In genomic region chr7:30433082-30433481, GRCh38 we compare ENCODE assay signal across 10 cellular contexts. TPM values are rescaled to one million over a fixed set of nuclear protein-coding genes. Genes with fewer than 3 reads are reported as not detected.
DNase-seq lines count a peak whose midpoint lies in the region; ATAC-seq, FAIRE-seq and TF ChIP-seq lines count a peak whose summit lies in the region.
"Had no signal": no experiment of that assay in that cellular context is flagged by ENCODE, and none has a peak within 500 bp of the region (broad histone marks: within the 10 kb centered on the region; RNA-seq: fewer than 3 reads in every experiment).

No MANE protein-coding gene starts in this region.

- H3K9me3 ChIP-seq in liver (ENCODE audit: control insufficient read depth in 4 of 4, low read length in 3 of 4) (no peaks in the 10 kb centered on the region), HepG2 (ENCODE audit: low read length) (no peaks in the 10 kb centered on the region), endodermal cell (ENCODE audit: control insufficient read depth, low read length) (no peaks in the 10 kb centered on the region)

- CTCF ChIA-PET in HepG2 (lab: Yijun Ruan, JAX; ENCODE audit: low intra/inter-chr PET ratio, low total read pairs): no interaction called here

- H3K4me3 ChIP-seq in liver (ENCODE audit: low read depth in 1 of 3, low read length in 3 of 3) (no peak overlapping the region), HepG2 (replicated peaks in 1 of 3; ENCODE audit: insufficient read depth in 1 of 3, low read depth in 2 of 3, low read length in 3 of 3) (no peak overlapping the region), endodermal cell (ENCODE audit: low read length) (no peak overlapping the region)

- POLR2A ChIA-PET in HepG2 (lab: Yijun Ruan, JAX): no interaction called here

- TF ChIP-seq EP300 in HepG2 (IDR thresholded peaks at IDR 0.05; ENCODE audit: low read depth in 2 of 2, low read length in 2 of 2) (no peak), HepG2 (CRISPR knock-in tag; IDR thresholded peaks at IDR 0.05; ENCODE audit: borderline replicate concordance) (no peak)

- TF ChIP-seq POLR2A in HepG2 (IDR thresholded peaks at IDR 0.05; ENCODE audit: insufficient read depth in 1 of 2, low read depth in 2 of 2, low read length in 2 of 2): no peak

- H3K27ac ChIP-seq in liver (ENCODE audit: low read depth in 1 of 2, low read length in 2 of 2) (peak overlapping the region; percentile 36 to 45), HepG2 (ENCODE audit: extremely low read length, insufficient read depth, low read length) (no peak overlapping the region), endodermal cell (ENCODE audit: low read depth, low read length) (no peak overlapping the region)

- no peaks in the 10 kb centered on the region for H3K27me3 ChIP-seq in liver (ENCODE audit: control insufficient read depth in 4 of 4, insufficient read depth in 4 of 4, low read length in 3 of 4)
- no peaks in the 10 kb centered on the region for H3K27me3 ChIP-seq in HepG2 (ENCODE audit: control insufficient read depth in 1 of 2, insufficient read depth in 2 of 2, low read length in 2 of 2)
- no peaks in the 10 kb centered on the region for H3K27me3 ChIP-seq in endodermal cell (ENCODE audit: control insufficient read depth, insufficient read depth, low read length, poor library complexity, severe bottlenecking)

- no peaks in the 10 kb centered on the region for H3K79me2 ChIP-seq in HepG2 (ENCODE audit: insufficient read depth, low read length)

- DNase-seq in HepG2 (ENCODE audit: low spot score): no peak
- DNase-seq in endodermal cell: peak; percentile 75
- peak; percentile 66 for DNase-seq in midbrain (lab: John Stamatoyannopoulos, UW)
- DNase-seq in mesothelial cell of epicardium (ENCODE audit: low spot score in 2 of 2, unreplicated experiment in 2 of 2): no peak
- DNase-seq in islet precursor cell: no peak
- no peak for DNase-seq in ureter (ENCODE audit: low spot score)
- DNase-seq: CD4-positive, alpha-beta memory T cell; NCI-H1694 had no signal

- H3K36me3 Mint-ChIP-seq in endodermal cell (ENCODE audit: low read depth) (peaks cover 9% of the 10 kb centered on the region), mesothelial cell of epicardium (peaks cover 40% of the 10 kb centered on the region)

- TF ChIP-seq CTCF in liver (IDR thresholded peaks at IDR 0.05; ENCODE audit: low read depth, low read length, missing input control): no peak
- no peak for TF ChIP-seq CTCF in HepG2 (CRISPR knock-in tag; IDR thresholded peaks at IDR 0.05)
- no peak for TF ChIP-seq CTCF in endodermal cell (conservative IDR thresholded peaks at IDR 0.05)
- no peak for TF ChIP-seq CTCF in mesothelial cell of epicardium (IDR thresholded peaks at IDR 0.05; ENCODE audit: unreplicated experiment)

- intact Hi-C loops in HepG2 (cut with micrococcal nuclease; ENCODE audit: unreplicated experiment): no loop called here

- H3K4me1 Mint-ChIP-seq in endodermal cell: peaks cover 17% of the 10 kb centered on the region
- no peaks in the 10 kb centered on the region for H3K4me1 Mint-ChIP-seq in mesothelial cell of epicardium

- H3K27ac Mint-ChIP-seq in endodermal cell (peak overlapping the region; percentile 68), mesothelial cell of epicardium (no peak overlapping the region)

- H3K36me3 ChIP-seq in liver (ENCODE audit: control insufficient read depth in 4 of 4, insufficient read depth in 3 of 4, low read depth in 1 of 4, low read length in 3 of 4) (peaks cover 0 to 9% (median 2%) of the 10 kb centered on the region in 4 donors), HepG2 (replicated peaks in 1 of 2; ENCODE audit: control insufficient read depth in 1 of 2, insufficient read depth in 2 of 2, low read length in 2 of 2) (no peaks in the 10 kb centered on the region; a peak in 1 of 5 replicates), endodermal cell (ENCODE audit: control insufficient read depth, insufficient read depth, low read length) (no peaks in the 10 kb centered on the region)

- H3K4me3 Mint-ChIP-seq in endodermal cell: no peak overlapping the region
- no peak overlapping the region for H3K4me3 Mint-ChIP-seq in mesothelial cell of epicardium
- H3K4me3 Mint-ChIP-seq: CD4-positive, alpha-beta memory T cell had no signal

- TF ChIP-seq RAD21 in liver (IDR thresholded peaks at IDR 0.05) (peak; percentile 33 to 56), HepG2 (CRISPR knock-in tag; IDR thresholded peaks at IDR 0.05) (no peak)

- H3K9me3 Mint-ChIP-seq in endodermal cell (peaks cover 5% of the 10 kb centered on the region), mesothelial cell of epicardium (no peaks in the 10 kb centered on the region)

- no peak overlapping the region for H2AFZ ChIP-seq in HepG2 (ENCODE audit: low read length)

- H3K4me1 ChIP-seq in liver (ENCODE audit: control insufficient read depth in 4 of 4, insufficient read depth in 4 of 4, low read length in 3 of 4) (peaks cover 10 to 45% (median 23%) of the 10 kb centered on the region in 4 donors), HepG2 (ENCODE audit: insufficient read depth, low read length) (no peaks in the 10 kb centered on the region), endodermal cell (ENCODE audit: control insufficient read depth, insufficient read depth, low read length) (peaks cover 4% of the 10 kb centered on the region)

- no peak for FAIRE-seq in HepG2 (lab: Jason Lieb, UNC)

- WGBS in liver: 8% methylated on average over 3 of the region's 3 CpGs
- 70% methylated on average over 3 of the region's 3 CpGs for WGBS in HepG2 (ENCODE audit: low lambda C conversion rate)
- WGBS in endodermal cell (ENCODE audit: insufficient coverage in 1 of 2, insufficient read length in 1 of 2), 2 experiments: 28 to 39% methylated on average over 3 of the region's 3 CpGs

- no peak for ATAC-seq in HepG2
- no peak for ATAC-seq in HG02840 (IDR thresholded peaks at IDR 0.05; ENCODE audit: low FRiP score, unreplicated experiment)

- peaks cover 4% of the 10 kb centered on the region for H3K27me3 Mint-ChIP-seq in endodermal cell (ENCODE audit: insufficient read depth)
- H3K27me3 Mint-ChIP-seq in mesothelial cell of epicardium (ENCODE audit: low read depth): no peaks in the 10 kb centered on the region
- H3K27me3 Mint-ChIP-seq: CD4-positive, alpha-beta memory T cell had no signal

- H3K9ac ChIP-seq in liver (ENCODE audit: low read depth in 1 of 2, low read length in 2 of 2): no peak overlapping the region
- no peak overlapping the region for H3K9ac ChIP-seq in HepG2 (ENCODE audit: insufficient read depth, low read depth, low read length)
- H3K9ac ChIP-seq in endodermal cell (ENCODE audit: extremely low read depth, low read length, poor library complexity, severe bottlenecking): no peak overlapping the region

- no peak overlapping the region for H3K4me2 ChIP-seq in HepG2 (ENCODE audit: low read depth, low read length)

- in situ Hi-C loops in HepG2 (cut with HindIII; ENCODE audit: extremely low pct_ligation_motif_present, low pct_unique_long_range_greater_than_20kb): no loop called here

- H4K20me1 ChIP-seq in HepG2 (ENCODE audit: insufficient read depth, low read length): no peaks in the 10 kb centered on the region

- BruUV-seq in HepG2 (replicated peaks; lab: Mats Ljungman, UMichigan): no TSS peak

TF ChIP-seq in liver, 16 proteins besides CTCF, POLR2A, EP300 and RAD21 (continues in another document):
- TF ChIP-seq RXRA (IDR thresholded peaks at IDR 0.05): peak; percentile 94
- peak; percentile 39 for TF ChIP-seq NR2F2 (IDR thresholded peaks at IDR 0.05)
- TF ChIP-seq JUND (IDR thresholded peaks at IDR 0.05): peak in 1 of 2 donors; percentile 9
- TF ChIP-seq ATF3 (IDR thresholded peaks at IDR 0.05): no peak
- TF ChIP-seq TAF1 (conservative IDR thresholded peaks at IDR 0.05): no peak

TF ChIP-seq in HepG2, 621 proteins besides CTCF, POLR2A, EP300 and RAD21 (continues in another document):
- TF ChIP-seq, protein P1, sequence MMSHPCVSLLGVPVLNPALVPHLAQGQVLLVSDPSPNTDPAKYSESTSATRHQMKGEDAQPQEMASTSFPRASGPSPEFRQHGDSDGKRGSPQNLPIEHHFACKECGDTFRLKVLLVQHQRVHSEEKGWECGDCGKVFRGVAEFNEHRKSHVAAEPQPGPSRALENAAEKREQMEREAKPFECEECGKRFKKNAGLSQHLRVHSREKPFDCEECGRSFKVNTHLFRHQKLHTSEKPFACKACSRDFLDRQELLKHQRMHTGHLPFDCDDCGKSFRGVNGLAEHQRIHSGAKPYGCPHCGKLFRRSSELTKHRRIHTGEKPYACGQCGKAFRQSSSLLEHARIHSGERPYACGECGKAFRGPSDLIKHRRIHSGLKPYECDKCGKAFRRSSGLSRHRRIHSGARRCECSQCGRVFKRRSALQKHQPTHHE (CRISPR knock-in tag; IDR thresholded peaks at IDR 0.05; ENCODE audit: borderline replicate concordance): no peak
- TF ChIP-seq ZNF598 (CRISPR knock-in tag; IDR thresholded peaks at IDR 0.05; ENCODE audit: borderline replicate concordance): no peak

RNA-seq across cellular contexts. Expression of gene NOD1, which starts 45.5 kb away (rescaled TPM):
- total RNA-seq in liver (1 to 10 TPM; 2.1 to 3.5 TPM), HepG2 (2016; rRNA removed; fragmentation: Illumina TruSeq; extraction: Trizol) (2.9 TPM in 2 replicates), endodermal cell (1 to 10 TPM; 3.3 to 3.4 TPM), mesothelial cell of epicardium (9.5 to 10.3 TPM (median 10.2 TPM) in 3 replicates), ureter (24.4 TPM)
- polyA plus RNA-seq in liver (1 to 10 TPM; 1.7 to 1.8 TPM), HepG2 (2011; rRNA removed) (1.7 and 1.9 TPM in 2 replicates)
- total RNA-seq in HepG2 (2016; cell fraction: cytosol; rRNA removed; fragmentation: Illumina TruSeq; extraction: Trizol; ENCODE audit: low read depth): 1.6 and 1.8 TPM in 2 replicates
- total RNA-seq in HepG2 (2016; cell fraction: insoluble cytoplasmic fraction; rRNA removed; fragmentation: Illumina TruSeq; extraction: Trizol): 2.4 and 2.6 TPM in 2 replicates
- 1.7 and 3.3 TPM in 2 replicates for total RNA-seq in HepG2 (2016; cell fraction: membrane; rRNA removed; fragmentation: Illumina TruSeq; extraction: Trizol)
- total RNA-seq in HepG2 (2016; cell fraction: nucleus; rRNA removed; fragmentation: Illumina TruSeq; extraction: Trizol): 4.8 and 4.9 TPM in 2 replicates
- polyA plus RNA-seq in HepG2 (2011; cell fraction: cytosol; rRNA removed): 1.1 and 1.4 TPM in 2 replicates
- polyA plus RNA-seq in HepG2 (2011; cell fraction: nucleus; rRNA removed): 4.1 and 4.3 TPM in 2 replicates
- polyA plus RNA-seq in HepG2 (2012): 0.91 and 1.1 TPM in 2 replicates
- polyA plus RNA-seq in HepG2 (2016; cell fraction: cytosol; fragmentation: Illumina TruSeq; extraction: Trizol; ENCODE audit: low read depth): 0.54 and 0.55 TPM in 2 replicates
- 2.1 and 3.1 TPM in 2 replicates for polyA plus RNA-seq in HepG2 (2016; cell fraction: insoluble cytoplasmic fraction; fragmentation: Illumina TruSeq; extraction: Trizol; ENCODE audit: low read depth)
- 1.2 TPM in 2 replicates for polyA plus RNA-seq in HepG2 (2016; cell fraction: membrane; fragmentation: Illumina TruSeq; extraction: Trizol; ENCODE audit: low read depth)
- 6.7 and 7.0 TPM in 2 replicates for polyA plus RNA-seq in HepG2 (2016; cell fraction: nucleus; fragmentation: Illumina TruSeq; extraction: Trizol; ENCODE audit: insufficient read depth, low read depth)
- polyA minus RNA-seq in HepG2 (2011; rRNA and poly(A)+ RNA removed; ENCODE audit: low replicate concordance): 4.2 and 9.5 TPM in 2 replicates
- polyA minus RNA-seq in HepG2 (2011; cell fraction: cytosol; rRNA and poly(A)+ RNA removed): 0.97 and 1.1 TPM in 2 replicates
- 4.5 and 5.7 TPM in 2 replicates for polyA minus RNA-seq in HepG2 (2011; cell fraction: nucleus; rRNA and poly(A)+ RNA removed)
- 6.3 TPM for polyA plus RNA-seq in endodermal cell (2013, experiment 1 of 2)
- 6.3 TPM for polyA plus RNA-seq in endodermal cell (2013, experiment 2 of 2)

Comparison
In these comparisons a context has a peak if more than half of its experiments do, and no peak if none do; other contexts are left out.
1. H3K27ac ChIP-seq: peak in liver (2 of 2); none in HepG2 (single experiment) and endodermal cell (single experiment).
2. DNase-seq: peak in endodermal cell (single experiment) and midbrain (single experiment); none in HepG2 (single experiment), mesothelial cell of epicardium (0 of 2), islet precursor cell (single experiment) and ureter (single experiment).